ENCODE assay signal across 33 cellular contexts in the genomic region with DNA sequence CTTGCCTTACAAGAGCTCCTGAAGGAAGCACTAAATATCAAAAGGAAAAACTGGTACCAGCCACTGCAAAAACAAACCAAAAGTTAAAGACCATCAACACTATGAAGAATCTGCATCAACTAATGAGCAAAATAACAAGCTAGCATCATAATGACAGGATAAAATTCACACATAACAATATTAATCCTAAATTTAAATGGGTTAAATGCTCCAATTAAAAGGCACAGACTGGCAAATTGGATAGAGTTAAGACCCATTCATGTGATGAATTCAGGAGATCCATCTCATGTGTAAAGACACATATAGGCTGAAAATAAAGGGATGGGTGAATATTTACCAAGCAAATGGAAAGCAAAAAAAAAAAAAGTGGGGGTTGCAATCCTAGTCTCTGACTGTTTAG. TPM values are rescaled to one million over a fixed set of nuclear protein-coding genes. Genes with fewer than 3 reads are reported as not detected.
DNase-seq lines count a peak whose midpoint lies in the region; ATAC-seq, FAIRE-seq and TF ChIP-seq lines count a peak whose summit lies in the region.
"Had no signal": no experiment of that assay in that cellular context is flagged by ENCODE, and none has a peak within 500 bp of the region (broad histone marks: within the 10 kb centered on the region; RNA-seq: fewer than 3 reads in every experiment).

No MANE protein-coding gene starts in this region.

- TF ChIP-seq RAD21 in K562 (CRISPR knock-in tag; conservative IDR thresholded peaks at IDR 0.05 in 1 of 2, IDR thresholded peaks at IDR 0.05 in 1 of 2): no peak

- no peak overlapping the region for H3K4me3 ChIP-seq in K562
- H3K4me3 ChIP-seq: A549; BLaER1; BLaER1 treated with 17β-estradiol and CSF1 and Interleukin-3, amounts not matched to agents 10 nM and 100 nM had no signal

- no peaks in the 10 kb centered on the region for H4K20me1 ChIP-seq in K562 (replicated peaks; ENCODE audit: control insufficient read depth, insufficient read depth, low read length)

- TF ChIP-seq EP300 in K562 (IDR thresholded peaks at IDR 0.05; ENCODE audit: low read length): no peak

- POLR2A ChIA-PET in K562 (lab: Yijun Ruan, JAX): interaction anchor here (0.7 kb wide), 1 partner anchor 62 kb away, joined by 4 read pairs; no protein-coding TSS in a partner anchor

- BruUV-seq in K562 (replicated peaks; lab: Mats Ljungman, UMichigan): no TSS peak

- no peaks in the 10 kb centered on the region for H3K9me3 ChIP-seq in K562 (replicated peaks; ENCODE audit: control insufficient read depth, insufficient read depth, low read depth, low read length)
- H3K9me3 ChIP-seq: BE2C, Caco-2 had no signal

- no peak overlapping the region for H2AFZ ChIP-seq in K562 (ENCODE audit: low read depth, low read length)

- H3K4me2 ChIP-seq in K562 (ENCODE audit: insufficient read depth, low read length): no peak overlapping the region
- H3K4me2 ChIP-seq: A549; BLaER1; BLaER1 treated with 17β-estradiol and CSF1 and Interleukin-3, amounts not matched to agents 10 nM and 100 nM had no signal

- H3K36me3 ChIP-seq in K562 (ENCODE audit: control insufficient read depth, insufficient read depth, low read length): peaks cover 9% of the 10 kb centered on the region; the same call in 1 of the 3 replicates
- H3K36me3 ChIP-seq: BE2C had no signal

- intact Hi-C loops in K562 (cut with micrococcal nuclease): no loop called here

- peaks cover 83% of the 10 kb centered on the region for H3K36me3 Mint-ChIP-seq in activated T-helper 17 cell treated with anti-CD3 and anti-CD28 coated beads, Interleukin-2, amount 50 U/mL, for 72 hours (ENCODE audit: low read depth)

- TF ChIP-seq CTCF in K562 (IDR thresholded peaks at IDR 0.05 in 2 of 3, conservative IDR thresholded peaks at IDR 0.05 in 1 of 3; ENCODE audit: insufficient read depth in 2 of 3, low read depth in 1 of 3, low read length in 3 of 3): no peak

- no peaks in the 10 kb centered on the region for H3K27me3 Mint-ChIP-seq in activated T-helper 17 cell treated with anti-CD3 and anti-CD28 coated beads, Interleukin-2, amount 50 U/mL, for 72 hours
- H3K27me3 Mint-ChIP-seq: B cell; CD4-positive, alpha-beta memory T cell; CD4-positive, alpha-beta T cell; CD4-positive, CD25-positive, alpha-beta regulatory T cell; CD8-positive, alpha-beta memory T cell had no signal

- in situ Hi-C loops in K562 (cut with MboI): no loop called here

- no peak for ATAC-seq in activated T-helper 17 cell treated with anti-CD3 and anti-CD28 coated beads, Interleukin-2, amount 50 U/mL, for 72 hours (replicated peaks)
- ATAC-seq in K562 (no peak), HG03378 (IDR thresholded peaks at IDR 0.05; ENCODE audit: unreplicated experiment) (no peak)
- ATAC-seq: A549; CD8-positive, alpha-beta T cell had no signal

- no peak for TF ChIP-seq POLR2A in K562 (conservative IDR thresholded peaks at IDR 0.05)

- H3K4me3 Mint-ChIP-seq in activated T-helper 17 cell treated with anti-CD3 and anti-CD28 coated beads, Interleukin-2, amount 50 U/mL, for 72 hours: no peak overlapping the region
- H3K4me3 Mint-ChIP-seq: B cell; CD14-positive monocyte; CD4-positive, alpha-beta T cell; CD8-positive, alpha-beta T cell had no signal

- peaks cover 6% of the 10 kb centered on the region for H3K9me3 Mint-ChIP-seq in activated T-helper 17 cell treated with anti-CD3 and anti-CD28 coated beads, Interleukin-2, amount 50 U/mL, for 72 hours

- no peak for DNase-seq in K562 (ENCODE audit: extremely low read depth in 1 of 4, low spot score in 3 of 4)
- DNase-seq in activated CD4-positive, alpha-beta T cell treated with anti-CD3 and anti-CD28 coated beads, Interleukin-2, amount 50 U/mL, for 48 hours: no peak
- DNase-seq: 8988T; ACHN; AML-193; BE2C; C1 segment of cervical spinal cord; Caco-2; Calu3; CD4-positive, alpha-beta memory T cell; CD4-positive, alpha-beta T cell; CD4-positive, CD25-positive, alpha-beta regulatory T cell; CD8-positive, alpha-beta memory T cell; CD8-positive, alpha-beta T cell; COR-L47; DMS 273 treated with DMSO at 0.1 percent for 48 hours; DMS153; DMS53; DMS79; DMS79 treated with DMSO at 0.1 percent for 48 hours; DND-41; EL had no signal

- peaks cover 35% of the 10 kb centered on the region for H3K4me1 Mint-ChIP-seq in activated T-helper 17 cell treated with anti-CD3 and anti-CD28 coated beads, Interleukin-2, amount 50 U/mL, for 72 hours

- H3K9ac ChIP-seq in K562 (ENCODE audit: insufficient read depth in 1 of 2, low read depth in 2 of 2, low read length in 2 of 2): no peak overlapping the region
- H3K9ac ChIP-seq: BLaER1; BLaER1 treated with 17β-estradiol and CSF1 and Interleukin-3, amounts not matched to agents 10 nM and 100 nM had no signal

- H3K9me1 ChIP-seq in K562 (ENCODE audit: control insufficient read depth, insufficient read depth, low read length): no peaks in the 10 kb centered on the region

- H3K79me2 ChIP-seq in K562 (ENCODE audit: control insufficient read depth, insufficient read depth, low read length): peaks cover 14% of the 10 kb centered on the region; the same call in 2 of the 3 replicates

- no peaks in the 10 kb centered on the region for H3K4me1 ChIP-seq in K562 (replicated peaks in 1 of 2; ENCODE audit: control insufficient read depth in 2 of 2, insufficient read depth in 2 of 2, low read length in 2 of 2)
- H3K4me1 ChIP-seq: A549; BE2C; BLaER1; BLaER1 treated with 17β-estradiol and CSF1 and Interleukin-3, amounts not matched to agents 10 nM and 100 nM; Caco-2 had no signal

- H3K27me3 ChIP-seq in K562 (ENCODE audit: control insufficient read depth in 2 of 2, insufficient read depth in 2 of 2, low read length in 2 of 2): no peaks in the 10 kb centered on the region
- H3K27me3 ChIP-seq: BE2C; BLaER1; BLaER1 treated with 17β-estradiol and CSF1 and Interleukin-3, amounts not matched to agents 10 nM and 100 nM had no signal

- CTCF ChIA-PET in K562 (lab: Yijun Ruan, JAX; ENCODE audit: low intra/inter-chr PET ratio): no interaction called here

- no peak for FAIRE-seq in K562 (lab: Jason Lieb, UNC)
- FAIRE-seq: A204.1, A549, D721Med had no signal

- no peak overlapping the region for H3K27ac ChIP-seq in K562 (ENCODE audit: extremely low read depth, low read depth, low read length)
- H3K27ac ChIP-seq: 22Rv1; A549; BLaER1; BLaER1 treated with 17β-estradiol and CSF1 and Interleukin-3, amounts not matched to agents 10 nM and 100 nM; C4-2B had no signal

- peak overlapping the region; percentile 32 for H3K27ac Mint-ChIP-seq in activated T-helper 17 cell treated with anti-CD3 and anti-CD28 coated beads, Interleukin-2, amount 50 U/mL, for 72 hours
- H3K27ac Mint-ChIP-seq: B cell; CD14-positive monocyte; CD4-positive, alpha-beta T cell; CD8-positive, alpha-beta T cell had no signal

RNA-seq across cellular contexts. Expression of a gene that starts 29.6 kb away (rescaled TPM):
- total RNA-seq in activated T-helper 17 cell treated with anti-CD3 and anti-CD28 coated beads, Interleukin-2, amount 50 U/mL, for 72 hours: 10 to 100 TPM; 33.7 to 36.3 TPM
- 168 and 479 TPM in 2 replicates for total RNA-seq in K562 (2011; cell fraction: chromatin; rRNA removed; ENCODE audit: low replicate concordance)
- 44.5 and 53.0 TPM in 2 replicates for total RNA-seq in K562 (2011; cell fraction: nucleolus; rRNA removed)
- 102 and 103 TPM in 2 replicates for total RNA-seq in K562 (2011; cell fraction: nucleoplasm; rRNA removed)
- total RNA-seq in K562 (2014; rRNA removed): 57.1 and 75.1 TPM in 2 replicates
- total RNA-seq in K562 (2014; rRNA removed; fragmentation: Illumina TruSeq; extraction: Trizol): 56.4 and 70.4 TPM in 2 replicates
- 57.6 and 65.5 TPM in 2 replicates for total RNA-seq in K562 (2015; rRNA removed; fragmentation: Illumina TruSeq; extraction: Trizol)
- 57.0 and 58.0 TPM in 2 replicates for total RNA-seq in K562 (2021)
- polyA plus RNA-seq in K562 (2011; rRNA removed): 45.1 and 63.6 TPM in 2 replicates
- 17.2 and 28.4 TPM in 2 replicates for polyA plus RNA-seq in K562 (2011; cell fraction: cytosol; rRNA removed)
- 34.3 and 49.8 TPM in 2 replicates for polyA plus RNA-seq in K562 (2011; cell fraction: nucleus; rRNA removed)
- 29.9 and 34.0 TPM in 2 replicates for polyA plus RNA-seq in K562 (2012)
- 31.0 and 42.5 TPM in 2 replicates for polyA plus RNA-seq in K562 (2014; fragmentation: Illumina TruSeq; extraction: Trizol)
- 10 to 100 TPM; 15.3 to 25.9 TPM for polyA plus RNA-seq in K562 (2014; fragmentation: Nextera tagmentation; extraction: Ambion mirVana)
- 40.5 and 52.6 TPM in 2 replicates for polyA plus RNA-seq in K562 (2014; rRNA removed)
- 216 and 243 TPM in 2 replicates for polyA minus RNA-seq in K562 (2011; rRNA and poly(A)+ RNA removed)
- polyA minus RNA-seq in K562 (2011; cell fraction: cytosol; rRNA and poly(A)+ RNA removed): 26.6 and 47.7 TPM in 2 replicates
- polyA minus RNA-seq in K562 (2011; cell fraction: nucleus; rRNA and poly(A)+ RNA removed): 128 and 167 TPM in 2 replicates

RNA-seq across cellular contexts. Expression of a gene that starts 29.6 kb away (rescaled TPM):
- total RNA-seq in activated T-helper 17 cell treated with anti-CD3 and anti-CD28 coated beads, Interleukin-2, amount 50 U/mL, for 72 hours: 10 to 100 TPM in 1 of 2 donors, 1 to 10 TPM in 1; 9.2 to 12.9 TPM
- total RNA-seq in K562 (2011; cell fraction: chromatin; rRNA removed; ENCODE audit: low replicate concordance): 25.3 and 48.5 TPM in 2 replicates
- total RNA-seq in K562 (2011; cell fraction: nucleolus; rRNA removed): 14.5 and 19.7 TPM in 2 replicates
- total RNA-seq in K562 (2011; cell fraction: nucleoplasm; rRNA removed): 29.6 and 44.7 TPM in 2 replicates
- total RNA-seq in K562 (2014; rRNA removed) (24.9 and 26.7 TPM in 2 replicates), K562 (2014; rRNA removed; fragmentation: Illumina TruSeq; extraction: Trizol) (33.6 and 36.3 TPM in 2 replicates), K562 (2015; rRNA removed; fragmentation: Illumina TruSeq; extraction: Trizol) (25.6 and 28.9 TPM in 2 replicates), K562 (2021) (25.7 and 27.4 TPM in 2 replicates)
- polyA plus RNA-seq in K562 (2011; rRNA removed) (20.2 and 29.4 TPM in 2 replicates), K562 (2014; fragmentation: Illumina TruSeq; extraction: Trizol) (23.9 and 28.6 TPM in 2 replicates), K562 (2014; fragmentation: Nextera tagmentation; extraction: Ambion mirVana) (10 to 100 TPM; 12.2 to 14.5 TPM), K562 (2014; rRNA removed) (31.4 and 33.1 TPM in 2 replicates)
- polyA plus RNA-seq in K562 (2011; cell fraction: cytosol; rRNA removed): 6.2 and 10.9 TPM in 2 replicates
- 17.7 and 18.7 TPM in 2 replicates for polyA plus RNA-seq in K562 (2011; cell fraction: nucleus; rRNA removed)
- 19.9 and 24.0 TPM in 2 replicates for polyA plus RNA-seq in K562 (2012)
- polyA minus RNA-seq in K562 (2011; rRNA and poly(A)+ RNA removed): 23.2 and 30.6 TPM in 2 replicates
- 7.9 and 10.7 TPM in 2 replicates for polyA minus RNA-seq in K562 (2011; cell fraction: cytosol; rRNA and poly(A)+ RNA removed)
- polyA minus RNA-seq in K562 (2011; cell fraction: nucleus; rRNA and poly(A)+ RNA removed): 20.6 and 25.8 TPM in 2 replicates

RNA-seq across cellular contexts. Expression of a gene that starts 45.9 kb away (rescaled TPM):
- total RNA-seq in activated T-helper 17 cell treated with anti-CD3 and anti-CD28 coated beads, Interleukin-2, amount 50 U/mL, for 72 hours: 10 to 100 TPM; 33.3 to 51.6 TPM
- total RNA-seq in K562 (2011; cell fraction: chromatin; rRNA removed; ENCODE audit: low replicate concordance): 51.4 and 124 TPM in 2 replicates
- 40.4 and 42.2 TPM in 2 replicates for total RNA-seq in K562 (2011; cell fraction: nucleolus; rRNA removed)
- 91.8 and 107 TPM in 2 replicates for total RNA-seq in K562 (2011; cell fraction: nucleoplasm; rRNA removed)
- total RNA-seq in K562 (2014; rRNA removed) (57.5 and 64.5 TPM in 2 replicates), K562 (2014; rRNA removed; fragmentation: Illumina TruSeq; extraction: Trizol) (113 and 136 TPM in 2 replicates), K562 (2015; rRNA removed; fragmentation: Illumina TruSeq; extraction: Trizol) (127 and 129 TPM in 2 replicates), K562 (2021) (78.7 and 89.6 TPM in 2 replicates)
- polyA plus RNA-seq in K562 (2011; rRNA removed) (47.0 and 91.8 TPM in 2 replicates), K562 (2014; fragmentation: Illumina TruSeq; extraction: Trizol) (122 and 137 TPM in 2 replicates), K562 (2014; fragmentation: Nextera tagmentation; extraction: Ambion mirVana) (10 to 100 TPM; 63.4 to 64.4 TPM), K562 (2014; rRNA removed) (77.0 and 79.7 TPM in 2 replicates)
- 15.0 and 31.1 TPM in 2 replicates for polyA plus RNA-seq in K562 (2011; cell fraction: cytosol; rRNA removed)
- polyA plus RNA-seq in K562 (2011; cell fraction: nucleus; rRNA removed): 26.8 and 31.0 TPM in 2 replicates
- 79.2 and 87.0 TPM in 2 replicates for polyA plus RNA-seq in K562 (2012)
- 68.8 and 75.1 TPM in 2 replicates for polyA minus RNA-seq in K562 (2011; rRNA and poly(A)+ RNA removed)
- polyA minus RNA-seq in K562 (2011; cell fraction: cytosol; rRNA and poly(A)+ RNA removed): 16.3 and 35.2 TPM in 2 replicates
- polyA minus RNA-seq in K562 (2011; cell fraction: nucleus; rRNA and poly(A)+ RNA removed): 50.6 and 69.1 TPM in 2 replicates
